Comparison of ENCODE assay signal across 26 cellular contexts in the genomic region with DNA sequence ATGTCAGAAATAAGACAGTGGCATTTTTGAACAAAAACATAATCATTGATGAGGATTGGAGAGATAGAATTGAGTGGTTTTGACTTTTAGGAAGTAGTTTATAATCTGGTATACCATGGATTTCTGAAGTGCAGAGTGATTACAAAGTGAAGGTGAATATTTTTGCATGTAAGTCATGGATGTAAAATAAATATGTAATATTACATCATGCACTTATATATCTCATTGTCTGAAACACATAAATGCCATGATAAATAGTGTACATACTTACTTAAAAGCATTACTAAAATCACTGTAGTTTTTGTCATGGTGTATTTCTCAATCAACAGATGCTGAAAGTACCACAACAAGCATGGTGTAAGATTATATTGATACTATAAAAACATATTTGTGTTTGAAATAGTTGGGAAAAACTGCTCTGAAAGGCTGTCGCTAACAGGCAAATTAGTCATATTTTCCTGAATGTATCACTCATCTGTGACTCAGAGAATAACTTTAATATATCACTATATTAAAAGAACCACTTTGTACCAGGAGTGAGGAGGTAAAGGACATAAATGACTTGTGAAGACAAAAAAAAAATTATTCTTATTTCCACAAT. TPM values are rescaled to one million over a fixed set of nuclear protein-coding genes. Genes with fewer than 3 reads are reported as not detected.
DNase-seq lines count a peak whose midpoint lies in the region; ATAC-seq, FAIRE-seq and TF ChIP-seq lines count a peak whose summit lies in the region.
"Had no signal": no experiment of that assay in that cellular context is flagged by ENCODE, and none has a peak within 500 bp of the region (broad histone marks: within the 10 kb centered on the region; RNA-seq: fewer than 3 reads in every experiment).

No MANE protein-coding gene starts in this region.

- H3K9me1 ChIP-seq in keratinocyte (ENCODE audit: control insufficient read depth, extremely low read depth, insufficient read depth, low read length): no peaks in the 10 kb centered on the region

- H3K36me3 Mint-ChIP-seq in activated CD8-positive, alpha-beta T cell treated with anti-CD3 and anti-CD28 coated beads for 36 hours (ENCODE audit: low read depth): no peaks in the 10 kb centered on the region

- intact Hi-C loops in PC-3 (cut with micrococcal nuclease): no loop called here
- intact Hi-C loops in activated CD8-positive, alpha-beta T cell treated with anti-CD3 and anti-CD28 coated beads for 36 hours (cut with micrococcal nuclease): no loop called here

- no peak overlapping the region for H3K4me3 Mint-ChIP-seq in activated CD8-positive, alpha-beta T cell treated with anti-CD3 and anti-CD28 coated beads for 36 hours
- H3K4me3 Mint-ChIP-seq: CD4-positive, alpha-beta T cell; effector memory CD8-positive, alpha-beta T cell; nephron had no signal

- dilution Hi-C loops in keratinocyte (cut with MboI; ENCODE audit: extremely low pct_ligation_motif_present, low sequenced_read_pairs): no loop called here

- H3K4me1 ChIP-seq in PC-3 (ENCODE audit: insufficient read depth, low read length) (no peaks in the 10 kb centered on the region), keratinocyte (ENCODE audit: control insufficient read depth, extremely low read depth, insufficient read depth, low read length) (peaks cover 5% of the 10 kb centered on the region), HAP-1 (no peaks in the 10 kb centered on the region)
- H3K4me1 ChIP-seq: gastrocnemius medialis, stomach had no signal

- CTCF ChIA-PET in PC-3 (lab: Charles Lee): no interaction called here
- CTCF ChIA-PET in activated CD8-positive, alpha-beta T cell treated with anti-CD3 and anti-CD28 coated beads for 36 hours (lab: Charles Lee): no interaction called here

- TF ChIP-seq CTCF in PC-3 (conservative IDR thresholded peaks at IDR 0.05; ENCODE audit: low read depth, low read length): no peak
- no peak for TF ChIP-seq CTCF in keratinocyte (optimal IDR thresholded peaks at IDR 0.05 in 1 of 3, IDR thresholded peaks at IDR 0.05 in 1 of 3, conservative IDR thresholded peaks at IDR 0.05 in 1 of 3; ENCODE audit: extremely low read depth in 1 of 3, insufficient read depth in 2 of 3, low read length in 3 of 3)
- TF ChIP-seq CTCF in activated CD8-positive, alpha-beta T cell treated with anti-CD3 and anti-CD28 coated beads for 36 hours (IDR thresholded peaks at IDR 0.05): no peak
- TF ChIP-seq CTCF in omental fat pad (IDR thresholded peaks at IDR 0.05): no peak

- H3K9me3 Mint-ChIP-seq in activated CD8-positive, alpha-beta T cell treated with anti-CD3 and anti-CD28 coated beads for 36 hours: no peaks in the 10 kb centered on the region
- H3K9me3 Mint-ChIP-seq: CD4-positive, alpha-beta T cell had no signal

- H3K27ac ChIP-seq in PC-3 (ENCODE audit: low read length) (no peak overlapping the region), keratinocyte (ENCODE audit: control insufficient read depth, insufficient read depth, low read length) (peak overlapping the region; percentile 51)
- H3K27ac ChIP-seq: gastrocnemius medialis, stomach had no signal

- H4K20me1 ChIP-seq in PC-3 (ENCODE audit: low read length): no peaks in the 10 kb centered on the region
- no peaks in the 10 kb centered on the region for H4K20me1 ChIP-seq in keratinocyte (ENCODE audit: control insufficient read depth, extremely low read depth, insufficient read depth, low read length)

- H2AFZ ChIP-seq in PC-3 (ENCODE audit: low read length) (no peak overlapping the region), keratinocyte (ENCODE audit: control insufficient read depth, low read length) (peak overlapping the region; percentile 40)

- H3K9ac ChIP-seq in PC-3 (ENCODE audit: low read length): no peak overlapping the region
- no peak overlapping the region for H3K9ac ChIP-seq in keratinocyte (ENCODE audit: control insufficient read depth, extremely low read depth, insufficient read depth, low read length)

- in situ Hi-C loops in ACHN (cut with HindIII; ENCODE audit: low pct_ligation_motif_present, low pct_unique_long_range_greater_than_20kb, low sequenced_read_pairs): no loop called here
- in situ Hi-C loops in HAP-1 (cut with MboI; ENCODE audit: low sequenced_read_pairs): no loop called here

- ATAC-seq in PC-3: peak; percentile 53
- no peak for ATAC-seq in activated CD8-positive, alpha-beta T cell treated with anti-CD3 and anti-CD28 coated beads for 36 hours
- no peak for ATAC-seq in omental fat pad (ENCODE audit: low FRiP score)
- ATAC-seq: effector memory CD8-positive, alpha-beta T cell; gastrocnemius medialis; K562; left colon had no signal

- H3K36me3 ChIP-seq in PC-3 (ENCODE audit: low read depth, low read length): no peaks in the 10 kb centered on the region
- H3K36me3 ChIP-seq in keratinocyte (ENCODE audit: control insufficient read depth in 2 of 2, extremely low read depth in 1 of 2, insufficient read depth in 2 of 2, low read length in 2 of 2): no peaks in the 10 kb centered on the region
- H3K36me3 ChIP-seq in HAP-1 (replicated peaks): no peaks in the 10 kb centered on the region
- H3K36me3 ChIP-seq: gastrocnemius medialis, stomach had no signal

- no TSS peak for BruUV-seq in PC-3 (replicated peaks; lab: Mats Ljungman, UMichigan)

- DNase-seq in ACHN: peak; percentile 6
- DNase-seq in PC-3: peak; percentile 36
- DNase-seq in dermis blood vessel endothelial cell: peak; percentile 52
- peak; percentile 4 for DNase-seq in keratinocyte (ENCODE audit: low read depth, low spot score)
- DNase-seq in activated CD8-positive, alpha-beta T cell treated with anti-CD3 and anti-CD28 coated beads for 36 hours: no peak
- DNase-seq in SW 1271 (lab: John Stamatoyannopoulos, UW): no peak
- DNase-seq in omental fat pad (ENCODE audit: low spot score): no peak
- DNase-seq in HAP-1 (ENCODE audit: low spot score in 2 of 2): no peak
- DNase-seq: activated CD4-positive, alpha-beta T cell treated with anti-CD3 and anti-CD28 coated beads for 48 hours; CD4-positive, alpha-beta T cell; cerebellar nuclear complex; DMS153; effector memory CD8-positive, alpha-beta T cell; gastrocnemius medialis; left colon; midbrain; MV-4-11; NCI-H187 treated with DMSO at 0.1 percent for 48 hours; NCI-H446 treated with DMSO at 0.1 percent for 48 hours; small intestine; stimulated activated CD4-positive, alpha-beta T cell treated with anti-CD3 and anti-CD28 coated beads, Interleukin-2, amount 100 ng/mL, for 48 hours; stomach had no signal

- H3K27me3 ChIP-seq in PC-3 (ENCODE audit: low read length): no peaks in the 10 kb centered on the region
- H3K27me3 ChIP-seq in keratinocyte (ENCODE audit: control insufficient read depth, extremely low read depth, insufficient read depth, low read length): no peaks in the 10 kb centered on the region
- H3K27me3 ChIP-seq in HAP-1 (ENCODE audit: low read depth): no peaks in the 10 kb centered on the region
- H3K27me3 ChIP-seq: gastrocnemius medialis, stomach had no signal

- H3K4me1 Mint-ChIP-seq in activated CD8-positive, alpha-beta T cell treated with anti-CD3 and anti-CD28 coated beads for 36 hours (ENCODE audit: low read depth): no peaks in the 10 kb centered on the region
- H3K4me1 Mint-ChIP-seq: nephron had no signal

- no peak overlapping the region for H3K27ac Mint-ChIP-seq in activated CD8-positive, alpha-beta T cell treated with anti-CD3 and anti-CD28 coated beads for 36 hours
- H3K27ac Mint-ChIP-seq: CD4-positive, alpha-beta T cell; effector memory CD8-positive, alpha-beta T cell; nephron; progenitor cell of endocrine pancreas had no signal

- no peak overlapping the region for H3K4me3 ChIP-seq in PC-3 (ENCODE audit: low read length)
- no peak overlapping the region for H3K4me3 ChIP-seq in keratinocyte (ENCODE audit: control insufficient read depth in 2 of 3, extremely low read depth in 1 of 3, insufficient read depth in 2 of 3, low read depth in 1 of 3, low read length in 3 of 3)
- H3K4me3 ChIP-seq in HAP-1: no peak overlapping the region
- H3K4me3 ChIP-seq: gastrocnemius medialis, K562, stomach had no signal

- H3K9me2 ChIP-seq in PC-3 (replicated peaks; ENCODE audit: low read length): no peaks in the 10 kb centered on the region

- H3K9me3 ChIP-seq in PC-3 (ENCODE audit: low read length): no peaks in the 10 kb centered on the region
- no peaks in the 10 kb centered on the region for H3K9me3 ChIP-seq in keratinocyte (ENCODE audit: control insufficient read depth, low read depth, low read length)
- no peaks in the 10 kb centered on the region for H3K9me3 ChIP-seq in HAP-1
- H3K9me3 ChIP-seq: gastrocnemius medialis, stomach had no signal

- H3K27me3 Mint-ChIP-seq in activated CD8-positive, alpha-beta T cell treated with anti-CD3 and anti-CD28 coated beads for 36 hours: no peaks in the 10 kb centered on the region
- H3K27me3 Mint-ChIP-seq: CD4-positive, alpha-beta T cell; effector memory CD8-positive, alpha-beta T cell; progenitor cell of endocrine pancreas had no signal

- H3F3A ChIP-seq in PC-3 (ENCODE audit: low read length, unreplicated experiment): no peaks in the 10 kb centered on the region

- no peak for FAIRE-seq in keratinocyte (lab: Jason Lieb, UNC)
- FAIRE-seq: K562, urothelium cell line had no signal

- H3K79me2 ChIP-seq in PC-3 (ENCODE audit: low read length) (no peaks in the 10 kb centered on the region), keratinocyte (ENCODE audit: control insufficient read depth, insufficient read depth, low read length) (no peaks in the 10 kb centered on the region)

- H3K4me2 ChIP-seq in PC-3 (ENCODE audit: low read length) (no peak overlapping the region), keratinocyte (ENCODE audit: control insufficient read depth, extremely low read depth, insufficient read depth, low read depth, low read length) (no peak overlapping the region)

- POLR2A ChIA-PET in PC-3 (lab: Charles Lee; ENCODE audit: unreplicated experiment): no interaction called here
- POLR2A ChIA-PET in activated CD8-positive, alpha-beta T cell treated with anti-CD3 and anti-CD28 coated beads for 36 hours (lab: Charles Lee): no interaction called here

RNA-seq across cellular contexts. Expression of a gene that starts 24.8 kb away (rescaled TPM):
- not detected in 2 replicates for total RNA-seq in PC-3 (2014; rRNA removed)
- not detected in 2 replicates for total RNA-seq in dermis blood vessel endothelial cell
- polyA plus RNA-seq in keratinocyte: 0.67 to 1.6 TPM (median 1.5 TPM) in 3 replicates
- not detected for polyA plus RNA-seq in keratinocyte (2011; ENCODE audit: low read depth)
- 1.1 and 2.3 TPM in 2 replicates for polyA plus RNA-seq in keratinocyte (2011; cell fraction: cytosol; rRNA removed)
- polyA plus RNA-seq in keratinocyte (2011; cell fraction: nucleus; rRNA removed): 2.7 and 2.8 TPM in 2 replicates
- polyA plus RNA-seq in keratinocyte (2012; ENCODE audit: low replicate concordance): 0.10 and 1.3 TPM in 2 replicates
- polyA minus RNA-seq in keratinocyte: 0.23 to 0.35 TPM in 2 of 3 replicates, not detected in the other
- 1.2 TPM for polyA minus RNA-seq in keratinocyte (2011; cell fraction: cytosol; rRNA and poly(A)+ RNA removed)
- 0.42 and 1.8 TPM in 2 replicates for polyA minus RNA-seq in keratinocyte (2011; cell fraction: nucleus; rRNA and poly(A)+ RNA removed)
- under 1 TPM in 1 of 2 experiments, not detected in 1; 0.23 TPM for total RNA-seq in activated CD8-positive, alpha-beta T cell treated with anti-CD3 and anti-CD28 coated beads for 36 hours
- total RNA-seq in omental fat pad: 10 to 100 TPM in 1 of 4 donors, 1 to 10 TPM in 3; 2.8 to 18.4 (median 4.0) TPM
- total RNA-seq: progenitor cell of endocrine pancreas had no signal

Comparison
In these comparisons a context has a peak if more than half of its experiments do, and no peak if none do; other contexts are left out.
1. DNase-seq: peak in ACHN (single experiment), PC-3 (single experiment), dermis blood vessel endothelial cell (single experiment) and keratinocyte (single experiment); none in activated CD8-positive, alpha-beta T cell treated with anti-CD3 and anti-CD28 coated beads for 36 hours (single experiment), SW 1271 (0 of 2), omental fat pad (single experiment) and HAP-1 (0 of 2).